8 cellular contexts compared by ENCODE assay signal in the genomic region with DNA sequence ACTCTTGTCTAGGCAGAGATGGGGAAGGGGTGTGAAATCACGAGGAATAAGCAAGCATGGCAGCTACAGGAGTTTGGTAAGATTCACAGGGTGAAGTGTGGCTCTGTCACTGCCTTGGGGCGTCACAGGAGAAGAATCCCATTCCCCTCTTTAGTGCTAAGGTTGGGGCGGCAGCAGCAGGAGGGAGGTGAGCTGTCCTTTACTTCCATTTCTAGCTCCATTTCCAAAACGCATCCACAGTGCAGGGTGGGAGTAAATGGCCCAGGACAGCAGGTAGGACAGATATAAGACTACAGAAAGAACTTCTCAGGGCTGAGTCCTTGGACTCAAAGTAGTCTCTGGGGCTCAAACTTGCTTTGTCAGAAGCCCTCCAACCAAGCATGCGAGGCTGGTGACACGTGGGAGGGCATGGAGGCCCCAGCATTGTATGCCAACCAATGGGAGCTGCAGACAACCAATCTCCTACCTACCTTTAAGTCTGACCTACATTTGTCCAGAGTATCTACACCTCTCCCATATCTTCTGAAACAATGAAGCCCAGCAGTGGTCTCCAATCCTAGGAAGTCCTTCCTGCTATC. TPM values are rescaled to one million over a fixed set of nuclear protein-coding genes. Genes with fewer than 3 reads are reported as not detected.
DNase-seq lines count a peak whose midpoint lies in the region; ATAC-seq and TF ChIP-seq lines count a peak whose summit lies in the region.

No MANE protein-coding gene starts in this region.

- CTCF ChIA-PET in CD8-positive, alpha-beta T cell (lab: Charles Lee) = interaction anchor here (2.1 to 4.9 kb wide), 3 partner anchors 8 to 106 kb away, joined by 13 to 42 read pairs (median 25); a partner anchor contains a TSS

- POLR2A ChIA-PET in CD8-positive, alpha-beta T cell (lab: Charles Lee) = interaction anchor here (0.5 to 13.1 kb wide), 3 partner anchors 10 to 38 kb away, joined by 4 to 203 read pairs (median 5); a partner anchor contains a TSS

- H3K36me3 Mint-ChIP-seq in CD8-positive, alpha-beta T cell = peaks cover 32% of the 10 kb centered on the region

- no peak overlapping the region for H3K4me3 ChIP-seq in CD8-positive, alpha-beta T cell (ENCODE audit: low read depth, low read length)
- H3K4me3 ChIP-seq in prostate gland = no peak overlapping the region
- H3K4me3 ChIP-seq in colonic mucosa = no peak overlapping the region
- H3K4me3 ChIP-seq in H7 (ENCODE audit: insufficient read depth, low read depth, low read length) = no peak overlapping the region

- no peaks in the 10 kb centered on the region for H3K9me3 ChIP-seq in CD8-positive, alpha-beta T cell (ENCODE audit: low read length)
- H3K9me3 ChIP-seq in prostate gland = no peaks in the 10 kb centered on the region
- H3K9me3 ChIP-seq in colonic mucosa = no peaks in the 10 kb centered on the region

- DNase-seq in CD8-positive, alpha-beta T cell = no peak
- DNase-seq in NAMALWA (ENCODE audit: low spot score) (peak; percentile 95), prostate gland (ENCODE audit: low spot score) (no peak), hypothalamus (lab: John Stamatoyannopoulos, UW) (no peak), colonic mucosa (no peak), H7 (no peak)
- no peak for DNase-seq in activated CD4-positive, CD25-positive, alpha-beta regulatory T cell treated with anti-CD3 and anti-CD28 coated beads, Interleukin-2, amount 50 U/mL, for 72 hours

- 66% methylated on average over 6 of the region's 6 CpGs for WGBS in prostate gland

- peak overlapping the region in 1 of 2 donors; percentile 42 for H3K9ac ChIP-seq in colonic mucosa (ENCODE audit: low read depth in 2 of 2, low read length in 2 of 2)

- no peaks in the 10 kb centered on the region for H3K9me3 Mint-ChIP-seq in CD8-positive, alpha-beta T cell

- no peak for TF ChIP-seq POLR2A in prostate gland (IDR thresholded peaks at IDR 0.05)

- H3K4me3 Mint-ChIP-seq in CD8-positive, alpha-beta T cell = peak overlapping the region; percentile 63

- H3K27ac Mint-ChIP-seq in CD8-positive, alpha-beta T cell = peak overlapping the region; percentile 93

- peaks cover 100% of the 10 kb centered on the region for H3K4me1 Mint-ChIP-seq in CD8-positive, alpha-beta T cell (ENCODE audit: low read depth)

- no peak for ATAC-seq in CD8-positive, alpha-beta T cell

- H3K4me1 ChIP-seq in CD8-positive, alpha-beta T cell (ENCODE audit: insufficient read depth, low read length) = peaks cover 100% of the 10 kb centered on the region
- H3K4me1 ChIP-seq in prostate gland (replicated peaks) (peaks cover 66% of the 10 kb centered on the region), colonic mucosa (peaks cover 63% of the 10 kb centered on the region)

- H3K36me3 ChIP-seq in CD8-positive, alpha-beta T cell (ENCODE audit: insufficient read depth, low read length) = no peaks in the 10 kb centered on the region
- H3K36me3 ChIP-seq in prostate gland (no peaks in the 10 kb centered on the region), colonic mucosa (no peaks in the 10 kb centered on the region), H7 (replicated peaks; ENCODE audit: control insufficient read depth, insufficient read depth, low read length) (no peaks in the 10 kb centered on the region; the same call in 1 of the 2 replicates)

- H3K27ac ChIP-seq in CD8-positive, alpha-beta T cell (ENCODE audit: low read depth, low read length) = no peak overlapping the region
- H3K27ac ChIP-seq in cingulate gyrus (ENCODE audit: low read depth, low read length) (peak overlapping the region; percentile 87), prostate gland (peak overlapping the region; percentile 80 to 86), colonic mucosa (no peak overlapping the region)

- no peaks in the 10 kb centered on the region for H3K27me3 ChIP-seq in CD8-positive, alpha-beta T cell (ENCODE audit: insufficient read depth, low read length)
- H3K27me3 ChIP-seq in prostate gland (replicated peaks; ENCODE audit: insufficient read depth) (no peaks in the 10 kb centered on the region), colonic mucosa (no peaks in the 10 kb centered on the region), H7 (ENCODE audit: control insufficient read depth, insufficient read depth, low read length) (no peaks in the 10 kb centered on the region)

- no peak for TF ChIP-seq CTCF in CD8-positive, alpha-beta T cell (IDR thresholded peaks at IDR 0.05)
- TF ChIP-seq CTCF in prostate gland (IDR thresholded peaks at IDR 0.05) (no peak), colonic mucosa (IDR thresholded peaks at IDR 0.05) (no peak)

- H3K27me3 Mint-ChIP-seq in CD8-positive, alpha-beta T cell (ENCODE audit: low read depth) = no peaks in the 10 kb centered on the region

- intact Hi-C loops in CD8-positive, alpha-beta T cell (cut with DNase I, micrococcal nuclease) = loop anchor here in 1 of 2 experiments (5.0 kb wide), 1 partner anchor 35 kb away; no protein-coding TSS in a partner anchor
- intact Hi-C loops in prostate gland (cut with DNase I) (no loop called here), colonic mucosa (cut with DNase I) (no loop called here)

RNA-seq across cellular contexts. Expression of a gene that starts 8.5 kb away (rescaled TPM):
- total RNA-seq in CD8-positive, alpha-beta T cell = 100 to 1,000 TPM; 227 to 230 TPM
- total RNA-seq in prostate gland (100 to 1,000 TPM in 1 of 2 donors, 10 to 100 TPM in 1; 52.1 to 128 TPM), colonic mucosa (10 to 100 TPM; 32.3 to 49.9 TPM)
- total RNA-seq in H7 (2014; rRNA removed; shearing (Covaris generic)) = 14.2 TPM in 2 replicates

Comparison
In these comparisons a context has a peak if more than half of its experiments do, and no peak if none do; other contexts are left out.
1. H3K27ac ChIP-seq: peak in cingulate gyrus (single experiment) and prostate gland (2 of 2); none in CD8-positive, alpha-beta T cell (single experiment) and colonic mucosa (single experiment).